Comparison of ENCODE assay signal across 14 cellular contexts in genomic region chr2:128439231-128440086, GRCh38.
DNase-seq lines count a peak whose midpoint lies in the region; ATAC-seq and TF ChIP-seq lines count a peak whose summit lies in the region.
"Had no signal": no experiment of that assay in that cellular context is flagged by ENCODE, and none has a peak within 500 bp of the region (broad histone marks: within the 10 kb centered on the region; RNA-seq: fewer than 3 reads in every experiment).

No MANE protein-coding gene starts in this region.

- no peak overlapping the region for H3K4me3 ChIP-seq in lower leg skin (ENCODE audit: low read depth, poor library complexity, severe bottlenecking)
- no peak overlapping the region for H3K4me3 ChIP-seq in testis
- H3K4me3 ChIP-seq: gastroesophageal sphincter, HAP-1, SK-N-MC had no signal

- intact Hi-C loops in lower leg skin (cut with DNase I; ENCODE audit: low total_unique reads) (no loop called here), testis (cut with DNase I; ENCODE audit: low total_unique reads) (no loop called here)

- no peak overlapping the region for H3K27ac ChIP-seq in testis
- H3K27ac ChIP-seq: gastroesophageal sphincter, SK-N-MC had no signal

- no peaks in the 10 kb centered on the region for H3K9me3 ChIP-seq in testis
- H3K9me3 ChIP-seq: BE2C, gastroesophageal sphincter, HAP-1 had no signal

- TF ChIP-seq CTCF in lower leg skin (IDR thresholded peaks at IDR 0.05): no peak
- no peak for TF ChIP-seq CTCF in testis (IDR thresholded peaks at IDR 0.05)

- ATAC-seq in HG03159 (IDR thresholded peaks at IDR 0.05; ENCODE audit: unreplicated experiment): no peak
- ATAC-seq: gastroesophageal sphincter had no signal

- TF ChIP-seq POLR2A in lower leg skin (IDR thresholded peaks at IDR 0.05): no peak
- TF ChIP-seq POLR2A in testis (IDR thresholded peaks at IDR 0.05): no peak

- H3K27me3 ChIP-seq in testis: no peaks in the 10 kb centered on the region
- H3K27me3 ChIP-seq: BE2C had no signal

- H3K36me3 ChIP-seq in testis (ENCODE audit: low read depth, missing control alignments): no peaks in the 10 kb centered on the region
- H3K36me3 ChIP-seq: BE2C, gastroesophageal sphincter, HAP-1 had no signal

- peaks cover 27% of the 10 kb centered on the region for H3K4me1 ChIP-seq in testis
- H3K4me1 ChIP-seq: BE2C, gastroesophageal sphincter had no signal

- DNase-seq in RPMI8226 (peak; percentile 48), ecto neural progenitor cell (ENCODE audit: low spot score) (peak; percentile 37), lower leg skin (ENCODE audit: low spot score in 2 of 2) (peak; percentile 12 to 74), testis (peak; percentile 15), NCI-H2227 treated with DMSO at 0.1 percent for 48 hours (lab: John Stamatoyannopoulos, UW) (no peak)
- no peak for DNase-seq in activated CD4-positive, CD25-positive, alpha-beta regulatory T cell (lab: John Stamatoyannopoulos, UW)
- DNase-seq: activated CD4-positive, alpha-beta T cell treated with anti-CD3 and anti-CD28 coated beads, Interleukin-2, amount 50 U/mL, for 1 hour; BE2C; NCI-H2081; NCI-H524 treated with DMSO at 0.1 percent for 48 hours had no signal

- 76 to 80% methylated on average over 16 of the region's 17 CpGs for WGBS in lower leg skin, 2 donors
- 79 to 89% methylated on average over 17 of the region's 17 CpGs for WGBS in testis, 2 donors

Comparison
In these comparisons a context has a peak if more than half of its experiments do, and no peak if none do; other contexts are left out.
1. DNase-seq: peak in RPMI8226 (single experiment), ecto neural progenitor cell (single experiment), lower leg skin (2 of 2) and testis (single experiment); none in activated CD4-positive, CD25-positive, alpha-beta regulatory T cell (0 of 4) and NCI-H2227 treated with DMSO at 0.1 percent for 48 hours (single experiment).